Comparison of ENCODE assay signal across 16 cellular contexts in the genomic region with DNA sequence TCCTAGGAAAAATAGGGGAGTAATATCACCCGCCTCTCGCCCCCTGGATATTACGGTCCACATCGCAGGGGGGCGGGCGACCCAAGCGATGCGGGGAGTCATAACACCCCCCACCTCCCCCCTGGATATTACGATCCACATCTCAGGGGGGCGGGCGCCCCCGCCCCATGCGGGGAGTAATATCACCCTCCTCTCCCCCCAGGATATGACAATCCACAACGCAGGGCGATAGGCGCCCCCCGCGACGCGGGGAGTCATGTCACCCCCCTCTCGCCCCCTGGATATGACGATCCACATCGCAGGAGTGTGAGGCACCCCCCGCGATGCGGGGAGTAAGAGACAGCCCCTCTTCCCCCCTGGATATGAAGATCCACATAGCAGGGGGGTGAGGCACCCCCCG.
A peak's percentile ranks its signal among the peaks of the same experiment; 100 is the strongest.
DNase-seq lines count a peak whose midpoint lies in the region; ATAC-seq and TF ChIP-seq lines count a peak whose summit lies in the region.
"Had no signal": no experiment of that assay in that cellular context is flagged by ENCODE, and none has a peak within 500 bp of the region (broad histone marks: within the 10 kb centered on the region; RNA-seq: fewer than 3 reads in every experiment).

No MANE protein-coding gene starts in this region.

- no peaks in the 10 kb centered on the region for H3K4me1 Mint-ChIP-seq in chondrocyte (ENCODE audit: low read depth)
- H3K4me1 Mint-ChIP-seq in T-helper 2 cell treated with Interferon-gamma antibody and Interleukin-4, amounts not matched to agents 5 μg/mL and 100 μg/mL, for 36 hours (ENCODE audit: low read depth) = no peaks in the 10 kb centered on the region

- no peaks in the 10 kb centered on the region for H3K9me3 ChIP-seq in right cardiac atrium (ENCODE audit: control insufficient read depth, low read length)
- peaks cover 0 to 21% (median 8%) of the 10 kb centered on the region in 8 donors for H3K9me3 ChIP-seq in spleen
- H3K9me3 ChIP-seq: A549, Caco-2 had no signal

- intact Hi-C loops in right cardiac atrium (cut with DNase I) = no loop called here
- intact Hi-C loops in cardiac septum (cut with DNase I) = no loop called here
- intact Hi-C loops in spleen (cut with DNase I; ENCODE audit: low total_unique reads) = no loop called here

- TF ChIP-seq POLR2A in spleen (IDR thresholded peaks at IDR 0.05) = no peak

- H3K4me1 ChIP-seq in right cardiac atrium (ENCODE audit: control insufficient read depth, insufficient read depth, low read length) (no peaks in the 10 kb centered on the region), spleen (no peaks in the 10 kb centered on the region)
- H3K4me1 ChIP-seq: A549, Caco-2 had no signal

- 83% methylated on average over 27 of the region's 27 CpGs for WGBS in right cardiac atrium
- WGBS in spleen, 5 donors = 90 to 96% (median 92%) methylated on average over 24 to 27 of the region's 27 CpGs

- peaks cover 2% of the 10 kb centered on the region for H3K9me3 Mint-ChIP-seq in chondrocyte (ENCODE audit: low read depth)
- H3K9me3 Mint-ChIP-seq in T-helper 2 cell treated with Interferon-gamma antibody and Interleukin-4, amounts not matched to agents 5 μg/mL and 100 μg/mL, for 36 hours = peaks cover 12% of the 10 kb centered on the region

- no peak overlapping the region for H3K27ac Mint-ChIP-seq in chondrocyte (ENCODE audit: unreplicated experiment)
- H3K27ac Mint-ChIP-seq in T-helper 2 cell treated with Interferon-gamma antibody and Interleukin-4, amounts not matched to agents 5 μg/mL and 100 μg/mL, for 36 hours = no peak overlapping the region
- H3K27ac Mint-ChIP-seq: CD4-positive, alpha-beta T cell; HFFc6 had no signal

- ATAC-seq in right cardiac atrium (no peak), HG03457 (IDR thresholded peaks at IDR 0.05; ENCODE audit: unreplicated experiment) (no peak)
- ATAC-seq: A549 had no signal

- no peaks in the 10 kb centered on the region for H3K36me3 Mint-ChIP-seq in chondrocyte (ENCODE audit: low read depth)
- no peaks in the 10 kb centered on the region for H3K36me3 Mint-ChIP-seq in T-helper 2 cell treated with Interferon-gamma antibody and Interleukin-4, amounts not matched to agents 5 μg/mL and 100 μg/mL, for 36 hours (ENCODE audit: low read depth)

- H3K36me3 ChIP-seq in spleen = no peaks in the 10 kb centered on the region

- H3K27ac ChIP-seq in right cardiac atrium (ENCODE audit: low read length) (no peak overlapping the region), spleen (no peak overlapping the region)
- H3K27ac ChIP-seq: 22Rv1, A549, C4-2B, GM23248 had no signal

- DNase-seq in right cardiac atrium (peak in 2 of 3 donors; percentile 31 to 34), cardiac septum (ENCODE audit: low spot score) (no peak), chondrocyte (ENCODE audit: low spot score) (peak; percentile 25), spleen (peak; percentile 51), NCI-H2029 treated with DMSO at 0.1 percent for 48 hours (lab: John Stamatoyannopoulos, UW) (no peak)
- DNase-seq in T-helper 2 cell treated with Interferon-gamma antibody and Interleukin-4, amounts not matched to agents 5 μg/mL and 100 μg/mL, for 36 hours (ENCODE audit: low spot score) = no peak
- DNase-seq: AML-193; Caco-2; CD4-positive, alpha-beta T cell; GM23248; HCEC 1CT; HFFc6 had no signal

- H3K4me3 ChIP-seq in right cardiac atrium (ENCODE audit: low read length) (no peak overlapping the region), spleen (no peak overlapping the region)
- H3K4me3 ChIP-seq: A549, GM23248 had no signal

- TF ChIP-seq CTCF in chondrocyte (IDR thresholded peaks at IDR 0.05) (no peak), spleen (IDR thresholded peaks at IDR 0.05 in 8 of 11, conservative IDR thresholded peaks at IDR 0.05 in 3 of 11) (no peak)

- H3K27me3 ChIP-seq in right cardiac atrium (ENCODE audit: control insufficient read depth, insufficient read depth) (no peaks in the 10 kb centered on the region), spleen (replicated peaks in 1 of 7) (no peaks in the 10 kb centered on the region)

- no peaks in the 10 kb centered on the region for H3K27me3 Mint-ChIP-seq in chondrocyte (ENCODE audit: low read depth)
- no peaks in the 10 kb centered on the region for H3K27me3 Mint-ChIP-seq in T-helper 2 cell treated with Interferon-gamma antibody and Interleukin-4, amounts not matched to agents 5 μg/mL and 100 μg/mL, for 36 hours (ENCODE audit: low read depth)
- H3K27me3 Mint-ChIP-seq: CD4-positive, alpha-beta T cell had no signal

- no peak overlapping the region for H3K4me3 Mint-ChIP-seq in chondrocyte (ENCODE audit: unreplicated experiment)
- no peak overlapping the region for H3K4me3 Mint-ChIP-seq in T-helper 2 cell treated with Interferon-gamma antibody and Interleukin-4, amounts not matched to agents 5 μg/mL and 100 μg/mL, for 36 hours
- H3K4me3 Mint-ChIP-seq: CD4-positive, alpha-beta T cell; HFFc6 had no signal

Comparison
In these comparisons a context has a peak if more than half of its experiments do, and no peak if none do; other contexts are left out.
1. DNase-seq: peak in right cardiac atrium (2 of 3), chondrocyte (single experiment) and spleen (single experiment); none in cardiac septum (single experiment), T-helper 2 cell treated with Interferon-gamma antibody and Interleukin-4, amounts not matched to agents 5 μg/mL and 100 μg/mL, for 36 hours (single experiment) and NCI-H2029 treated with DMSO at 0.1 percent for 48 hours (single experiment).